In genomic region chr10:47337243-47337642, GRCh38 we compare ENCODE assay signal across 27 cellular contexts. TPM values are rescaled to one million over a fixed set of nuclear protein-coding genes. Genes with fewer than 3 reads are reported as not detected.
"Had no signal": no experiment of that assay in that cellular context is flagged by ENCODE, and none has a peak within 500 bp of the region (broad histone marks: within the 10 kb centered on the region; RNA-seq: fewer than 3 reads in every experiment).

No MANE protein-coding gene starts in this region.

- H3K4me3 ChIP-seq: MG63, SJSA1 had no signal

- DNase-seq: activated CD4-positive, alpha-beta T cell treated with anti-CD3 and anti-CD28 coated beads, Interleukin-2, amount 10 ng/mL, durations not matched to agents 24 days and 14 days; activated CD4-positive, alpha-beta T cell treated with anti-CD3 and anti-CD28 coated beads, Interleukin-2, amount 50 U/mL, for 4 hours; activated CD8-positive, alpha-beta T cell treated with anti-CD3 and anti-CD28 coated beads for 36 hours; activated naive CD4-positive, alpha-beta T cell treated with anti-CD3 and anti-CD28 coated beads, Interleukin-2, amount 10 ng/mL, durations not matched to agents 7 days and 5 days; activated naive CD8-positive, alpha-beta T cell treated with anti-CD3 and anti-CD28 coated beads, Interleukin-2, amount 50 U/mL, for 24 hours; activated T-cell treated with anti-CD3 and anti-CD28 coated beads, Interleukin-2, amount 50 U/mL, for 24 hours; caudate nucleus; Kasumi-1; KG1; MG63; NCI-H1048; NCI-H1105 treated with DMSO at 0.1 percent for 48 hours; NCI-H1436; NCI-H1694; NCI-H1930; NCI-H2081 treated with DMSO at 0.1 percent for 48 hours; NCI-H226; NCI-H524 treated with DMSO at 0.1 percent for 48 hours; SHP77 treated with DMSO at 0.1 percent for 48 hours; SK-N-SH had no signal

- H3K36me3 ChIP-seq: MG63, SJSA1 had no signal

- ATAC-seq: activated CD8-positive, alpha-beta T cell treated with anti-CD3 and anti-CD28 coated beads for 36 hours; activated naive CD8-positive, alpha-beta T cell treated with anti-CD3 and anti-CD28 coated beads, Interleukin-2, amount 50 U/mL, for 24 hours; Panc1 had no signal

- H3K27ac ChIP-seq: SJSA1 had no signal

- H3K4me2 ChIP-seq: SK-N-SH had no signal

- H3K9ac ChIP-seq: SK-N-SH had no signal

- H3K27me3 ChIP-seq: MG63, SJSA1 had no signal

- H3K9me3 ChIP-seq: MG63, SJSA1, SK-N-SH had no signal

RNA-seq across cellular contexts. Expression of gene RBP3, which starts 10.9 kb away (rescaled TPM):
- total RNA-seq: activated CD4-positive, alpha-beta T cell treated with anti-CD3 and anti-CD28 coated beads, Interleukin-2, amount 10 ng/mL, durations not matched to agents 24 days and 14 days; activated CD8-positive, alpha-beta memory T cell treated with anti-CD3 and anti-CD28 coated beads for 36 hours; activated CD8-positive, alpha-beta T cell treated with anti-CD3 and anti-CD28 coated beads for 36 hours; activated T-helper 2 cell treated with anti-CD3 and anti-CD28 coated beads, Interferon-gamma antibody, Interleukin-2, Interleukin-4, amounts not matched to agents 10 μg/mL and 5 μg/mL and 100 μg/mL, durations not matched to agents 14 hours and 24 hours and 36 hours; bronchial epithelial cell; NCI-H460; RPMI7951; SJSA1 had no signal
- polyA plus RNA-seq: SK-N-SH had no signal

RNA-seq across cellular contexts. Expression of gene GDF2, which starts 15.0 kb away (rescaled TPM):
- total RNA-seq: activated CD4-positive, alpha-beta T cell treated with anti-CD3 and anti-CD28 coated beads, Interleukin-2, amount 10 ng/mL, durations not matched to agents 24 days and 14 days; activated CD8-positive, alpha-beta memory T cell treated with anti-CD3 and anti-CD28 coated beads for 36 hours; activated CD8-positive, alpha-beta T cell treated with anti-CD3 and anti-CD28 coated beads for 36 hours; activated T-helper 2 cell treated with anti-CD3 and anti-CD28 coated beads, Interferon-gamma antibody, Interleukin-2, Interleukin-4, amounts not matched to agents 10 μg/mL and 5 μg/mL and 100 μg/mL, durations not matched to agents 14 hours and 24 hours and 36 hours; bronchial epithelial cell; NCI-H460; RPMI7951; SJSA1 had no signal
- polyA plus RNA-seq: SK-N-SH had no signal

RNA-seq across cellular contexts. Expression of gene GDF10, which starts 37.2 kb away (rescaled TPM):
- total RNA-seq: bronchial epithelial cell, NCI-H460, RPMI7951, SJSA1 had no signal

RNA-seq across cellular contexts. Expression of gene ZNF488, which starts 46.9 kb away (rescaled TPM):
- total RNA-seq: activated CD4-positive, alpha-beta T cell treated with anti-CD3 and anti-CD28 coated beads, Interleukin-2, amount 10 ng/mL, durations not matched to agents 24 days and 14 days; NCI-H460 had no signal
